8 cellular contexts compared by ENCODE assay signal in the genomic region with DNA sequence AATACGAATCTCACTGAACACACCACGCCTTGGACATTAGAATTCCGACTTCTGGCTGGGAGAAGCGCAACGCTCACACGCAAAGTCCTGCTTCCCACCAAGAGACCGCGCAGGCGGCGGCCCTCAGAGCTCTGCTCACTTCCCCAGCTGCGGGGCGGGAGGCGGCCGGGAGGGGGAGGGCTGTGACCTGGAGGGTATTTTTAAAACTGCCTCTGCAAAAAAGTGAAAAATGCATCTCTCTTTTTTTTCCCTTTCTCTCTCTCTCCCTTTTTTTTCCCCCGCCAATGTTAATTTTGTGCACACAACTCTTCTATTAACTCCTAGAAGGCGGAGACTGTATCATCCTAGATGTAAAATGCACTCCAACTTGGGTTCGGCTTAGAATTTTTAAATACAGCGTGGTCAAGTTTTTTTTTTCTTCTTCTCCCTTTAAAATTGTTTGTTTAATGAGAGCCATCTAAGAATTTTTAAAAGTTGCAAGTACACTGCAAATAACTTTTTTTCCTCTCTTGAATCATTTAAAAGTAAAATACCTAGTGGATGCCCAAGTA.
DNase-seq lines count a peak whose midpoint lies in the region; ATAC-seq and TF ChIP-seq lines count a peak whose summit lies in the region.

No MANE protein-coding gene starts in this region.

- H3K27ac Mint-ChIP-seq in CD8-positive, alpha-beta T cell, result peak overlapping the region; percentile 100
- H3K27ac Mint-ChIP-seq in activated CD8-positive, alpha-beta T cell treated with anti-CD3 and anti-CD28 coated beads, Interleukin-2, amount 10 ng/mL, durations not matched to agents 7 days and 5 days, result peak overlapping the region; percentile 98

- H3K4me1 Mint-ChIP-seq in CD8-positive, alpha-beta T cell (ENCODE audit: low read depth), result peaks cover 36% of the 10 kb centered on the region
- peaks cover 32% of the 10 kb centered on the region for H3K4me1 Mint-ChIP-seq in activated CD8-positive, alpha-beta T cell treated with anti-CD3 and anti-CD28 coated beads, Interleukin-2, amount 10 ng/mL, durations not matched to agents 7 days and 5 days (ENCODE audit: low read depth)

- TF ChIP-seq EP300 in sigmoid colon (IDR thresholded peaks at IDR 0.05), result no peak

- CTCF ChIA-PET in CD8-positive, alpha-beta T cell (lab: Charles Lee), result interaction anchor here (0.6 to 7.6 kb wide), 9 partner anchors 10 to 263 kb away, joined by 3 to 45 read pairs (median 3); a partner anchor contains a TSS
- CTCF ChIA-PET in activated CD8-positive, alpha-beta T cell treated with anti-CD3 and anti-CD28 coated beads, Interleukin-2, amount 10 ng/mL, durations not matched to agents 7 days and 5 days (lab: Charles Lee), result interaction anchor here (0.6 to 5.2 kb wide), 10 partner anchors 52 to 366 kb away, joined by 3 to 36 read pairs (median 4); a partner anchor contains a TSS

- peaks cover 2% of the 10 kb centered on the region for H3K27me3 Mint-ChIP-seq in CD8-positive, alpha-beta T cell (ENCODE audit: low read depth)
- peaks cover 2% of the 10 kb centered on the region for H3K27me3 Mint-ChIP-seq in activated CD8-positive, alpha-beta T cell treated with anti-CD3 and anti-CD28 coated beads, Interleukin-2, amount 10 ng/mL, durations not matched to agents 7 days and 5 days (ENCODE audit: low read depth)

- no peak for TF ChIP-seq POLR2A in sigmoid colon (IDR thresholded peaks at IDR 0.05)

- peaks cover 8% of the 10 kb centered on the region for H3K36me3 Mint-ChIP-seq in CD8-positive, alpha-beta T cell
- H3K36me3 Mint-ChIP-seq in activated CD8-positive, alpha-beta T cell treated with anti-CD3 and anti-CD28 coated beads, Interleukin-2, amount 10 ng/mL, durations not matched to agents 7 days and 5 days (ENCODE audit: low read depth), result peaks cover 10% of the 10 kb centered on the region

- no peaks in the 10 kb centered on the region for H3K9me3 ChIP-seq in CD8-positive, alpha-beta T cell (ENCODE audit: low read length)
- H3K9me3 ChIP-seq in sigmoid colon, result no peaks in the 10 kb centered on the region

- peak in 2 of 7 experiments; percentile 53 to 70 for DNase-seq in CD8-positive, alpha-beta T cell
- DNase-seq in activated CD8-positive, alpha-beta T cell treated with anti-CD3 and anti-CD28 coated beads, Interleukin-2, amount 10 ng/mL, durations not matched to agents 7 days and 5 days, result no peak
- DNase-seq in cardiac septum (ENCODE audit: low spot score) (peak; percentile 89), sigmoid colon (no peak), retina (no peak), NCI-H1930 (lab: John Stamatoyannopoulos, UW) (no peak)

- no peaks in the 10 kb centered on the region for H3K27me3 ChIP-seq in CD8-positive, alpha-beta T cell (ENCODE audit: insufficient read depth, low read length)
- no peaks in the 10 kb centered on the region for H3K27me3 ChIP-seq in sigmoid colon

- POLR2A ChIA-PET in CD8-positive, alpha-beta T cell (lab: Charles Lee), result interaction anchor here (0.8 to 1.0 kb wide), 3 partner anchors 65 to 128 kb away, joined by 3 to 5 read pairs (median 3); no protein-coding TSS in a partner anchor
- POLR2A ChIA-PET in activated CD8-positive, alpha-beta T cell treated with anti-CD3 and anti-CD28 coated beads, Interleukin-2, amount 10 ng/mL, durations not matched to agents 7 days and 5 days (lab: Charles Lee), result interaction anchor here (0.6 to 1.2 kb wide), 5 partner anchors 66 to 327 kb away, joined by 3 to 6 read pairs (median 4); a partner anchor contains a TSS

- intact Hi-C loops in CD8-positive, alpha-beta T cell (cut with DNase I, micrococcal nuclease), result loop anchor here (1.0 to 10.0 kb wide), 17 partner anchors 66 to 1748 kb away; a partner anchor contains a TSS
- intact Hi-C loops in cardiac septum (cut with DNase I) (loop anchor here (1.0 to 2.0 kb wide), 5 partner anchors 48 to 264 kb away; a partner anchor contains a TSS), sigmoid colon (cut with DNase I) (loop anchor here (1.0 to 2.0 kb wide), 4 partner anchors 69 to 266 kb away; a partner anchor contains a TSS)

- H3K9me3 Mint-ChIP-seq in CD8-positive, alpha-beta T cell, result no peaks in the 10 kb centered on the region
- peaks cover 6% of the 10 kb centered on the region for H3K9me3 Mint-ChIP-seq in activated CD8-positive, alpha-beta T cell treated with anti-CD3 and anti-CD28 coated beads, Interleukin-2, amount 10 ng/mL, durations not matched to agents 7 days and 5 days (ENCODE audit: insufficient read depth)

- peak overlapping the region; percentile 95 for H3K4me3 Mint-ChIP-seq in CD8-positive, alpha-beta T cell
- H3K4me3 Mint-ChIP-seq in activated CD8-positive, alpha-beta T cell treated with anti-CD3 and anti-CD28 coated beads, Interleukin-2, amount 10 ng/mL, durations not matched to agents 7 days and 5 days, result peak overlapping the region; percentile 87

- WGBS in sigmoid colon, 2 donors, result 3 to 7% methylated on average over 18 of the region's 18 CpGs

- peak; percentile 30 for ATAC-seq in CD8-positive, alpha-beta T cell
- ATAC-seq in GM19438 (IDR thresholded peaks at IDR 0.05; ENCODE audit: low read depth, unreplicated experiment) (peak; percentile 51), HG03378 (IDR thresholded peaks at IDR 0.05; ENCODE audit: unreplicated experiment) (peak; percentile 38)
- peak; percentile 54 for ATAC-seq in activated CD8-positive, alpha-beta T cell treated with anti-CD3 and anti-CD28 coated beads, Interleukin-2, amount 10 ng/mL, durations not matched to agents 7 days and 5 days

- no peaks in the 10 kb centered on the region for H3K36me3 ChIP-seq in CD8-positive, alpha-beta T cell (ENCODE audit: insufficient read depth, low read length)
- no peaks in the 10 kb centered on the region for H3K36me3 ChIP-seq in sigmoid colon

- peak overlapping the region; percentile 86 for H3K27ac ChIP-seq in CD8-positive, alpha-beta T cell (ENCODE audit: low read depth, low read length)
- peak overlapping the region; percentile 92 to 96 (median 94) for H3K27ac ChIP-seq in sigmoid colon

- peaks cover 27% of the 10 kb centered on the region for H3K4me1 ChIP-seq in CD8-positive, alpha-beta T cell (ENCODE audit: insufficient read depth, low read length)
- peaks cover 3 to 20% (median 18%) of the 10 kb centered on the region in 4 donors for H3K4me1 ChIP-seq in sigmoid colon

- no peak for TF ChIP-seq CTCF in CD8-positive, alpha-beta T cell (IDR thresholded peaks at IDR 0.05)
- peak in 3 of 4 experiments; percentile 16 to 39 (median 20) for TF ChIP-seq CTCF in sigmoid colon (IDR thresholded peaks at IDR 0.05)

- peak overlapping the region; percentile 71 for H3K4me3 ChIP-seq in CD8-positive, alpha-beta T cell (ENCODE audit: low read depth, low read length)
- H3K4me3 ChIP-seq in sigmoid colon, result peak overlapping the region; percentile 64 to 86 (median 73)
